1 cellular context compared by ENCODE assay signal in genomic region chr2:102142829-102143449, GRCh38.
A peak's percentile ranks its signal among the peaks of the same experiment; 100 is the strongest.
TF ChIP-seq lines count a peak whose summit lies in the region.

No MANE protein-coding gene starts in this region.

TF ChIP-seq in HepG2, 621 proteins besides CTCF, POLR2A, EP300 and RAD21 (continued from another document):
- TF ChIP-seq MAX (IDR thresholded peaks at IDR 0.05) (peak; percentile 23; the same call in 1 of the 2 replicates), ZBTB40 (IDR thresholded peaks at IDR 0.05) (no peak), ZBTB40 (CRISPR knock-in tag; IDR thresholded peaks at IDR 0.05) (no peak; the same call in 1 of the 2 replicates), ZNF883 (CRISPR knock-in tag; IDR thresholded peaks at IDR 0.05; ENCODE audit: not compliant biosample characterization) (no peak), JUND (CRISPR knock-in tag; IDR thresholded peaks at IDR 0.05) (no peak; the same call in 1 of the 2 replicates), MEIS1 (CRISPR knock-in tag; IDR thresholded peaks at IDR 0.05; ENCODE audit: borderline replicate concordance) (0 out of 2 replicates have a peak, but pooled peaks have one; percentile 13), PREB (CRISPR knock-in tag; IDR thresholded peaks at IDR 0.05) (peak; percentile 41; the same call in 1 of the 2 replicates), GTF2F1 (IDR thresholded peaks at IDR 0.05; ENCODE audit: low read length) (no peak), ZNF333 (CRISPR knock-in tag; IDR thresholded peaks at IDR 0.05; ENCODE audit: borderline replicate concordance) (0 out of 2 replicates have a peak, but pooled peaks have one; percentile 49), ZSCAN25 (CRISPR knock-in tag; IDR thresholded peaks at IDR 0.05) (peak; percentile 88), GABPA (IDR thresholded peaks at IDR 0.05; ENCODE audit: low read depth, low read length) (no peak), GABPA (CRISPR knock-in tag; IDR thresholded peaks at IDR 0.05; ENCODE audit: low read depth) (no peak)
TF ChIP-seq in HepG2: peak in this region for 112.
